ENCODE assay signal across 20 cellular contexts in genomic region chr13:25943666-25944065, GRCh38.
DNase-seq lines count a peak whose midpoint lies in the region; FAIRE-seq and TF ChIP-seq lines count a peak whose summit lies in the region.
"Had no signal": no experiment of that assay in that cellular context is flagged by ENCODE, and none has a peak within 500 bp of the region (broad histone marks: within the 10 kb centered on the region; RNA-seq: fewer than 3 reads in every experiment).

No MANE protein-coding gene starts in this region.

- H4K20me1 ChIP-seq in hepatocyte (ENCODE audit: insufficient read depth, poor library complexity, severe bottlenecking), result no peaks in the 10 kb centered on the region

- no peaks in the 10 kb centered on the region for H3K4me1 ChIP-seq in hepatocyte (ENCODE audit: insufficient read depth)
- H3K4me1 ChIP-seq in small intestine (ENCODE audit: control insufficient read depth in 2 of 2, insufficient read depth in 1 of 2, low read depth in 1 of 2, low read length in 1 of 2), result no peaks in the 10 kb centered on the region
- H3K4me1 ChIP-seq: right lobe of liver had no signal

- DNase-seq in NOMO-1 treated with DMSO at 0.1 percent for 48 hours (lab: John Stamatoyannopoulos, UW; ENCODE audit: unreplicated experiment) (peak; percentile 46), NOMO-1 treated with dmso at 0.1 percent for 144 hours (lab: John Stamatoyannopoulos, UW; ENCODE audit: unreplicated experiment) (no peak), SKM-1 treated with dmso at 0.1 percent for 144 hours (lab: John Stamatoyannopoulos, UW; ENCODE audit: unreplicated experiment) (peak; percentile 9), hepatocyte (ENCODE audit: low spot score) (peak; percentile 58), HTR-8/SVneo (ENCODE audit: insufficient read length, low spot score) (no peak), retina (no peak), small intestine (no peak), NCI-H510A (lab: John Stamatoyannopoulos, UW) (no peak)
- DNase-seq: activated CD8-positive, alpha-beta T cell treated with anti-CD3 and anti-CD28 coated beads for 36 hours; activated naive CD8-positive, alpha-beta T cell treated with anti-CD3 and anti-CD28 coated beads for 36 hours; activated T-cell treated with anti-CD3 and anti-CD28 coated beads, Interleukin-2, amount 50 U/mL, for 72 hours; CD8-positive, alpha-beta memory T cell; EL; KBM-7; NCI-H1436 treated with DMSO at 0.1 percent for 48 hours; right lobe of liver; thyroid gland had no signal

- no peaks in the 10 kb centered on the region for H3K79me2 ChIP-seq in hepatocyte

- no peaks in the 10 kb centered on the region for H3K27me3 ChIP-seq in hepatocyte
- H3K27me3 ChIP-seq in small intestine (ENCODE audit: control insufficient read depth in 2 of 2, insufficient read depth in 2 of 2, low read length in 2 of 2), result no peaks in the 10 kb centered on the region
- H3K27me3 ChIP-seq: neutrophil, right lobe of liver, thyroid gland had no signal

- no peaks in the 10 kb centered on the region for H3K9me2 ChIP-seq in hepatocyte (replicated peaks; ENCODE audit: insufficient read depth)

- no peaks in the 10 kb centered on the region for H3K9me3 ChIP-seq in hepatocyte (ENCODE audit: low read depth)
- no peaks in the 10 kb centered on the region for H3K9me3 ChIP-seq in small intestine (ENCODE audit: control insufficient read depth, low read depth)
- H3K9me3 ChIP-seq: neutrophil, right lobe of liver, thyroid gland had no signal

- no peak overlapping the region for H3K4me2 ChIP-seq in hepatocyte

- no peak for FAIRE-seq in HTR-8/SVneo (lab: Jason Lieb, UNC)
- no peak for FAIRE-seq in small intestine (lab: Jason Lieb, UNC)
- FAIRE-seq: GM12878 had no signal

- H2AFZ ChIP-seq in hepatocyte, result no peak overlapping the region

- no peak for TF ChIP-seq CTCF in hepatocyte (IDR thresholded peaks at IDR 0.05; ENCODE audit: poor library complexity)

- H3K36me3 ChIP-seq in hepatocyte (replicated peaks; ENCODE audit: insufficient read depth, low read depth) (no peaks in the 10 kb centered on the region), small intestine (ENCODE audit: control insufficient read depth in 2 of 2, insufficient read depth in 2 of 2, low read length in 2 of 2) (no peaks in the 10 kb centered on the region)
- H3K36me3 ChIP-seq: neutrophil, right lobe of liver, thyroid gland had no signal

- WGBS in hepatocyte (ENCODE audit: low lambda C conversion rate, missing lambda C conversion rate), result 81% methylated on average over 6 of the region's 6 CpGs
- WGBS in small intestine, 3 donors, result 73 to 85% (median 74%) methylated on average over 6 of the region's 6 CpGs

- no peak overlapping the region for H3K27ac ChIP-seq in hepatocyte
- H3K27ac ChIP-seq in small intestine (ENCODE audit: low read depth in 1 of 2, low read length in 1 of 2), result no peak overlapping the region
- H3K27ac ChIP-seq: neutrophil, right lobe of liver, thyroid gland, VCaP had no signal

- no peak overlapping the region for H3K4me3 ChIP-seq in hepatocyte
- H3K4me3 ChIP-seq in small intestine (ENCODE audit: low read depth in 1 of 2, low read length in 2 of 2), result no peak overlapping the region
- H3K4me3 ChIP-seq: GM12878, right lobe of liver, thyroid gland had no signal

Comparison
In these comparisons a context has a peak if more than half of its experiments do, and no peak if none do; other contexts are left out.
1. DNase-seq: peak in NOMO-1 treated with DMSO at 0.1 percent for 48 hours (single experiment), SKM-1 treated with dmso at 0.1 percent for 144 hours (single experiment) and hepatocyte (single experiment); none in NOMO-1 treated with dmso at 0.1 percent for 144 hours (single experiment), HTR-8/SVneo (single experiment), retina (single experiment), small intestine (single experiment) and NCI-H510A (single experiment).